In the genomic region with DNA sequence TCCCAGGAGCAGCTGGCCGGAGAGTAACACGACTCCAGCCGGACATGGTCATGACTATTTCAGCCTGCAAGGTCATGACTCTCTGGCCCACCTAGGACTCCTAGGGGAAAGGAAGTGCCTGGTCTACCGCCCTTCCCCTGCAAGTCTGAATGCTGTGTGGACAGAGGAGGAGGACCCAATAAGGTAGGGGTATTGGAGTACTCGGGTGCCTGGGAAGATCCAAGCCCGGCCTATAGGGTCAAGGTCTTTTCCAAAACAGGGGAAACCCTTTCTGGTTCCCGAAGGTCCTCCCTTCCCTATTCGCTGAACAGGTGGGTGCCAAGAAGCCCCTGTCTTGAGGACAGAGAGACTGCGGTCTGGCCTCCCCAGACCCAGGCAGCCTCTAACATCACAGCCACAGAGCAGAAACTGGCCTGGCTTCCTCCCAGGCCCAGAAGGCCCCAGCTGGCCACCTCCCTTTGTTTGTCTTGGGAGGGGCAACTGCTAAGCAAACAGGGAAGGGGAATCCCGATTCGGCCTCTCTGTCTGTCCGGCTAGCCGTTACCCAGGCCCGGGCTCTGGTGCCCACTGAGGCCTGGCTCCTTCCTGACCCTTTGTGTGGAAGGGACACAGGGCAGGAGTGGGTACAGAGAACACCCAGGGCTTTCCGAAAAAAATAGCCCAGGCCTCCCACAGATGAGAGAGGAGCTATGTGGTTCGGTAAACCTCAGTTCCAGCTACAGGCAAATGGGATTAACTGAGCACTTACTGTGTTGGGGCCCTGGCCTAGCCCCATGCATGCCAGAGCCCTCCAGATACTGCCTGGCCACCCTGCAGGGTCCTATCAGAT, we compare ENCODE assay signal across 11 cellular contexts. TPM values are rescaled to one million over a fixed set of nuclear protein-coding genes. Genes with fewer than 3 reads are reported as not detected.
DNase-seq lines count a peak whose midpoint lies in the region; ATAC-seq, FAIRE-seq and TF ChIP-seq lines count a peak whose summit lies in the region.
"Had no signal": no experiment of that assay in that cellular context is flagged by ENCODE, and none has a peak within 500 bp of the region (broad histone marks: within the 10 kb centered on the region; RNA-seq: fewer than 3 reads in every experiment).

No MANE protein-coding gene starts in this region.

- no TSS peak for BruUV-seq in K562 (replicated peaks; lab: Mats Ljungman, UMichigan)

- ATAC-seq in K562 (no peak), right lobe of liver (peak; percentile 80 to 89 (median 87)), HG02981 (IDR thresholded peaks at IDR 0.05; ENCODE audit: unreplicated experiment) (no peak), HG03045 (IDR thresholded peaks at IDR 0.05; ENCODE audit: unreplicated experiment) (no peak)

- CTCF ChIA-PET in K562 (lab: Yijun Ruan, JAX; ENCODE audit: low intra/inter-chr PET ratio), result no interaction called here

- POLR2A ChIA-PET in K562 (lab: Yijun Ruan, JAX), result no interaction called here

- H3K4me3 ChIP-seq in K562 (no peak overlapping the region), right lobe of liver (no peak overlapping the region), suprapubic skin (no peak overlapping the region)

- H2AFZ ChIP-seq in K562 (ENCODE audit: low read depth, low read length), result peak overlapping the region; percentile 49

- TF ChIP-seq CTCF in K562 (IDR thresholded peaks at IDR 0.05 in 2 of 3, conservative IDR thresholded peaks at IDR 0.05 in 1 of 3; ENCODE audit: insufficient read depth in 2 of 3, low read depth in 1 of 3, low read length in 3 of 3), result no peak
- no peak for TF ChIP-seq CTCF in right lobe of liver (IDR thresholded peaks at IDR 0.05)
- TF ChIP-seq CTCF in suprapubic skin (IDR thresholded peaks at IDR 0.05), result no peak

- H3K27me3 ChIP-seq in K562 (ENCODE audit: control insufficient read depth in 2 of 2, insufficient read depth in 2 of 2, low read length in 2 of 2) (peaks cover 0 to 7% of the 10 kb centered on the region in 2 experiments; a peak in 1 of 5 replicates), right lobe of liver (no peaks in the 10 kb centered on the region), suprapubic skin (no peaks in the 10 kb centered on the region)

- H3K9me3 ChIP-seq in K562 (replicated peaks; ENCODE audit: control insufficient read depth, insufficient read depth, low read depth, low read length), result 0 out of 2 replicates have a peak, but pooled peaks cover 2% of the 10 kb centered on the region
- no peaks in the 10 kb centered on the region for H3K9me3 ChIP-seq in right lobe of liver
- no peaks in the 10 kb centered on the region for H3K9me3 ChIP-seq in suprapubic skin

- peak; percentile 40 for FAIRE-seq in K562 (lab: Jason Lieb, UNC)

- intact Hi-C loops in K562 (cut with micrococcal nuclease) (no loop called here), right lobe of liver (cut with DNase I) (no loop called here)

- no peak for TF ChIP-seq RAD21 in K562 (CRISPR knock-in tag; conservative IDR thresholded peaks at IDR 0.05 in 1 of 2, IDR thresholded peaks at IDR 0.05 in 1 of 2)

- TF ChIP-seq POLR2A in K562 (conservative IDR thresholded peaks at IDR 0.05) (no peak), right lobe of liver (IDR thresholded peaks at IDR 0.05) (peak; percentile 14), suprapubic skin (IDR thresholded peaks at IDR 0.05) (no peak)

- H3K36me3 ChIP-seq in K562 (ENCODE audit: control insufficient read depth, insufficient read depth, low read length), result no peaks in the 10 kb centered on the region
- no peaks in the 10 kb centered on the region for H3K36me3 ChIP-seq in right lobe of liver
- no peaks in the 10 kb centered on the region for H3K36me3 ChIP-seq in suprapubic skin

- no peaks in the 10 kb centered on the region for H4K20me1 ChIP-seq in K562 (replicated peaks; ENCODE audit: control insufficient read depth, insufficient read depth, low read length)

- peak; percentile 79 for DNase-seq in NCI-H146 (lab: John Stamatoyannopoulos, UW)
- no peak for DNase-seq in K562 (ENCODE audit: extremely low read depth in 1 of 4, low spot score in 3 of 4)
- DNase-seq in right lobe of liver, result peak; percentile 81 to 89 (median 87)
- no peak for DNase-seq in suprapubic skin (ENCODE audit: low spot score in 2 of 2)
- DNase-seq in activated CD8-positive, alpha-beta memory T cell treated with anti-CD3 and anti-CD28 coated beads, Interleukin-2, amount 50 U/mL, for 48 hours, result no peak
- DNase-seq in EL, result no peak
- DNase-seq: activated CD4-positive, alpha-beta memory T cell treated with anti-CD3 and anti-CD28 coated beads for 36 hours; Karpas-422 had no signal

- H3K79me2 ChIP-seq in K562 (ENCODE audit: control insufficient read depth, insufficient read depth, low read length), result peaks cover 4% of the 10 kb centered on the region; the same call in 1 of the 3 replicates

- TF ChIP-seq EP300 in K562 (IDR thresholded peaks at IDR 0.05; ENCODE audit: low read length) (no peak), suprapubic skin (IDR thresholded peaks at IDR 0.05) (no peak)

- no peaks in the 10 kb centered on the region for H3K9me1 ChIP-seq in K562 (ENCODE audit: control insufficient read depth, insufficient read depth, low read length)

- in situ Hi-C loops in K562 (cut with MboI), result no loop called here

- WGBS in K562 (ENCODE audit: insufficient coverage, low coverage, missing lambda C conversion rate), result 62% methylated on average over 13 of the region's 16 CpGs
- WGBS in right lobe of liver (ENCODE audit: insufficient coverage, low coverage, low lambda C conversion rate, missing lambda C conversion rate), result 42% methylated on average over 6 of the region's 16 CpGs
- WGBS in suprapubic skin, result 78% methylated on average over 15 of the region's 16 CpGs

- no peak overlapping the region for H3K4me2 ChIP-seq in K562 (ENCODE audit: insufficient read depth, low read length)

- H3K4me1 ChIP-seq in K562 (replicated peaks in 1 of 2; ENCODE audit: control insufficient read depth in 2 of 2, insufficient read depth in 2 of 2, low read length in 2 of 2), result peaks cover 8 to 16% of the 10 kb centered on the region in 2 experiments; a peak in 4 of 5 replicates
- peaks cover 0 to 36% (median 11%) of the 10 kb centered on the region in 4 donors for H3K4me1 ChIP-seq in right lobe of liver
- peaks cover 17% of the 10 kb centered on the region for H3K4me1 ChIP-seq in suprapubic skin

- H3K9ac ChIP-seq in K562 (ENCODE audit: insufficient read depth in 1 of 2, low read depth in 2 of 2, low read length in 2 of 2), result peak overlapping the region in 1 of 2 experiments; percentile 50; a peak in 1 of 4 replicates

- H3K27ac ChIP-seq in K562 (ENCODE audit: extremely low read depth, low read depth, low read length) (no peak overlapping the region), right lobe of liver (peak overlapping the region; percentile 32 to 83 (median 76)), suprapubic skin (peak overlapping the region; percentile 38)

RNA-seq across cellular contexts. Expression of gene GRAMD1A, which starts 5.3 kb away (rescaled TPM):
- total RNA-seq in K562 (2011; cell fraction: chromatin; rRNA removed; ENCODE audit: low replicate concordance), result 167 and 288 TPM in 2 replicates
- 130 and 133 TPM in 2 replicates for total RNA-seq in K562 (2011; cell fraction: nucleolus; rRNA removed)
- total RNA-seq in K562 (2011; cell fraction: nucleoplasm; rRNA removed), result 132 and 192 TPM in 2 replicates
- 41.8 and 47.0 TPM in 2 replicates for total RNA-seq in K562 (2014; rRNA removed)
- total RNA-seq in K562 (2014; rRNA removed; fragmentation: Illumina TruSeq; extraction: Trizol), result 13.9 and 16.4 TPM in 2 replicates
- 19.4 and 20.5 TPM in 2 replicates for total RNA-seq in K562 (2015; rRNA removed; fragmentation: Illumina TruSeq; extraction: Trizol)
- total RNA-seq in K562 (2021), result 58.7 and 62.5 TPM in 2 replicates
- 39.4 and 54.3 TPM in 2 replicates for polyA plus RNA-seq in K562 (2011; rRNA removed)
- polyA plus RNA-seq in K562 (2011; cell fraction: cytosol; rRNA removed), result 51.1 and 57.8 TPM in 2 replicates
- 131 and 183 TPM in 2 replicates for polyA plus RNA-seq in K562 (2011; cell fraction: nucleus; rRNA removed)
- 35.7 and 68.6 TPM in 2 replicates for polyA plus RNA-seq in K562 (2012)
- polyA plus RNA-seq in K562 (2014; fragmentation: Illumina TruSeq; extraction: Trizol), result 38.5 and 54.1 TPM in 2 replicates
- polyA plus RNA-seq in K562 (2014; fragmentation: Nextera tagmentation; extraction: Ambion mirVana), result 1 to 10 TPM; 1.4 to 1.7 TPM
- 61.7 and 63.8 TPM in 2 replicates for polyA plus RNA-seq in K562 (2014; rRNA removed)
- 41.4 and 44.4 TPM in 2 replicates for polyA minus RNA-seq in K562 (2011; rRNA and poly(A)+ RNA removed)
- polyA minus RNA-seq in K562 (2011; cell fraction: cytosol; rRNA and poly(A)+ RNA removed), result 39.7 and 39.8 TPM in 2 replicates
- polyA minus RNA-seq in K562 (2011; cell fraction: nucleus; rRNA and poly(A)+ RNA removed), result 31.2 and 45.4 TPM in 2 replicates
- 10 to 100 TPM; 10.4 to 34.8 (median 15.4) TPM for total RNA-seq in right lobe of liver
- 10 to 100 TPM; 16.3 to 38.7 (median 20.8) TPM for total RNA-seq in suprapubic skin

RNA-seq across cellular contexts. Expression of gene ZNF792, which starts 30.8 kb away (rescaled TPM):
- total RNA-seq in K562 (2011; cell fraction: chromatin; rRNA removed; ENCODE audit: low replicate concordance), result 49.4 and 86.2 TPM in 2 replicates
- total RNA-seq in K562 (2011; cell fraction: nucleolus; rRNA removed), result 38.2 and 47.9 TPM in 2 replicates
- total RNA-seq in K562 (2011; cell fraction: nucleoplasm; rRNA removed), result 33.4 and 39.9 TPM in 2 replicates
- total RNA-seq in K562 (2014; rRNA removed) (14.5 and 14.6 TPM in 2 replicates), K562 (2014; rRNA removed; fragmentation: Illumina TruSeq; extraction: Trizol) (15.8 and 17.7 TPM in 2 replicates), K562 (2015; rRNA removed; fragmentation: Illumina TruSeq; extraction: Trizol) (10.0 and 10.4 TPM in 2 replicates), K562 (2021) (15.5 and 16.5 TPM in 2 replicates), right lobe of liver (1 to 10 TPM; 2.6 to 3.8 (median 3.2) TPM), suprapubic skin (1 to 10 TPM; 2.5 to 6.5 (median 3.7) TPM)
- polyA plus RNA-seq in K562 (2011; rRNA removed) (9.6 and 12.0 TPM in 2 replicates), K562 (2014; fragmentation: Illumina TruSeq; extraction: Trizol) (9.9 and 10.2 TPM in 2 replicates), K562 (2014; fragmentation: Nextera tagmentation; extraction: Ambion mirVana) (1 to 10 TPM; 3.3 to 3.5 TPM), K562 (2014; rRNA removed) (7.0 and 7.9 TPM in 2 replicates)
- 6.8 and 6.9 TPM in 2 replicates for polyA plus RNA-seq in K562 (2011; cell fraction: cytosol; rRNA removed)
- polyA plus RNA-seq in K562 (2011; cell fraction: nucleus; rRNA removed), result 17.3 and 18.8 TPM in 2 replicates
- polyA plus RNA-seq in K562 (2012), result 7.3 and 9.8 TPM in 2 replicates
- 37.5 and 38.9 TPM in 2 replicates for polyA minus RNA-seq in K562 (2011; rRNA and poly(A)+ RNA removed)
- 9.4 and 17.3 TPM in 2 replicates for polyA minus RNA-seq in K562 (2011; cell fraction: cytosol; rRNA and poly(A)+ RNA removed)
- 32.0 and 50.6 TPM in 2 replicates for polyA minus RNA-seq in K562 (2011; cell fraction: nucleus; rRNA and poly(A)+ RNA removed)

RNA-seq across cellular contexts. Expression of gene SCN1B, which starts 35.4 kb away (rescaled TPM):
- 6.3 and 14.6 TPM in 2 replicates for total RNA-seq in K562 (2011; cell fraction: chromatin; rRNA removed; ENCODE audit: low replicate concordance)
- total RNA-seq in K562 (2011; cell fraction: nucleolus; rRNA removed), result 7.7 and 7.9 TPM in 2 replicates
- 8.3 and 13.4 TPM in 2 replicates for total RNA-seq in K562 (2011; cell fraction: nucleoplasm; rRNA removed)
- total RNA-seq in K562 (2014; rRNA removed) (0.91 and 1.6 TPM in 2 replicates), K562 (2014; rRNA removed; fragmentation: Illumina TruSeq; extraction: Trizol) (0.51 and 0.80 TPM in 2 replicates), K562 (2015; rRNA removed; fragmentation: Illumina TruSeq; extraction: Trizol) (0.91 and 1.2 TPM in 2 replicates), K562 (2021) (1.8 TPM in 2 replicates), right lobe of liver (1 to 10 TPM; 2.6 to 4.9 (median 3.6) TPM), suprapubic skin (1 to 10 TPM; 1.4 to 4.3 (median 2.9) TPM)
- polyA plus RNA-seq in K562 (2011; rRNA removed) (2.5 and 4.2 TPM in 2 replicates), K562 (2014; fragmentation: Illumina TruSeq; extraction: Trizol) (0.79 and 1.0 TPM in 2 replicates), K562 (2014; fragmentation: Nextera tagmentation; extraction: Ambion mirVana) (under 1 TPM; 0.03 to 0.06 TPM), K562 (2014; rRNA removed) (1.2 and 2.1 TPM in 2 replicates)
- polyA plus RNA-seq in K562 (2011; cell fraction: cytosol; rRNA removed), result 2.3 and 2.6 TPM in 2 replicates
- polyA plus RNA-seq in K562 (2011; cell fraction: nucleus; rRNA removed), result 9.1 and 10.0 TPM in 2 replicates
- 1.4 and 3.7 TPM in 2 replicates for polyA plus RNA-seq in K562 (2012)
- 1.1 and 2.6 TPM in 2 replicates for polyA minus RNA-seq in K562 (2011; rRNA and poly(A)+ RNA removed)
- 1.2 and 1.5 TPM in 2 replicates for polyA minus RNA-seq in K562 (2011; cell fraction: cytosol; rRNA and poly(A)+ RNA removed)
- 1.6 and 2.2 TPM in 2 replicates for polyA minus RNA-seq in K562 (2011; cell fraction: nucleus; rRNA and poly(A)+ RNA removed)

RNA-seq across cellular contexts. Expression of gene HPN, which starts 46.7 kb away (rescaled TPM):
- 0.30 and 0.74 TPM in 2 replicates for total RNA-seq in K562 (2011; cell fraction: chromatin; rRNA removed; ENCODE audit: low replicate concordance)
- 0.26 and 0.67 TPM in 2 replicates for total RNA-seq in K562 (2011; cell fraction: nucleolus; rRNA removed)
- 0.59 and 0.99 TPM in 2 replicates for total RNA-seq in K562 (2011; cell fraction: nucleoplasm; rRNA removed)
- total RNA-seq in K562 (2014; rRNA removed) (not detected in 2 replicates), K562 (2014; rRNA removed; fragmentation: Illumina TruSeq; extraction: Trizol) (not detected in 2 replicates), K562 (2015; rRNA removed; fragmentation: Illumina TruSeq; extraction: Trizol) (0.15 TPM in 1 of 2 replicates, not detected in the other), K562 (2021) (0.20 and 0.36 TPM in 2 replicates), right lobe of liver (100 to 1,000 TPM; 285 to 486 (median 374) TPM), suprapubic skin (1 to 10 TPM in 1 of 4 donors, under 1 TPM in 2, not detected in 1; 0.26 to 1.7 (median 0.56) TPM)
- polyA plus RNA-seq in K562 (2011; rRNA removed) (0.10 and 0.11 TPM in 2 replicates), K562 (2014; fragmentation: Illumina TruSeq; extraction: Trizol) (not detected in 2 replicates), K562 (2014; fragmentation: Nextera tagmentation; extraction: Ambion mirVana) (not detected), K562 (2014; rRNA removed) (not detected in 2 replicates)
- polyA plus RNA-seq in K562 (2011; cell fraction: cytosol; rRNA removed), result 0.09 and 0.12 TPM in 2 replicates
- polyA plus RNA-seq in K562 (2011; cell fraction: nucleus; rRNA removed), result 0.63 and 1.3 TPM in 2 replicates
- 0.10 and 1.7 TPM in 2 replicates for polyA plus RNA-seq in K562 (2012)
- not detected in 2 replicates for polyA minus RNA-seq in K562 (2011; rRNA and poly(A)+ RNA removed)
- not detected in 2 replicates for polyA minus RNA-seq in K562 (2011; cell fraction: cytosol; rRNA and poly(A)+ RNA removed)
- polyA minus RNA-seq in K562 (2011; cell fraction: nucleus; rRNA and poly(A)+ RNA removed), result 0.27 and 0.56 TPM in 2 replicates
- total RNA-seq: glomerular endothelial cell had no signal

Comparison
In these comparisons a context has a peak if more than half of its experiments do, and no peak if none do; other contexts are left out.
1. DNase-seq: peak in NCI-H146 (single experiment) and right lobe of liver (3 of 3); none in K562 (0 of 4), suprapubic skin (0 of 2), activated CD8-positive, alpha-beta memory T cell treated with anti-CD3 and anti-CD28 coated beads, Interleukin-2, amount 50 U/mL, for 48 hours (single experiment) and EL (single experiment).
2. ATAC-seq: peak in right lobe of liver (4 of 4); none in K562 (single experiment), HG02981 (single experiment) and HG03045 (single experiment).